In genomic region chr13:41458939-41459753, GRCh38 we compare ENCODE assay signal across 8 cellular contexts. TPM values are rescaled to one million over a fixed set of nuclear protein-coding genes. Genes with fewer than 3 reads are reported as not detected.
DNase-seq lines count a peak whose midpoint lies in the region; ATAC-seq and TF ChIP-seq lines count a peak whose summit lies in the region.

No MANE protein-coding gene starts in this region.

- H3K9me3 Mint-ChIP-seq in activated CD4-positive, alpha-beta memory T cell treated with anti-CD3 and anti-CD28 coated beads for 36 hours, result no peaks in the 10 kb centered on the region
- H3K9me3 Mint-ChIP-seq in endothelial cell (ENCODE audit: unreplicated experiment) (no peaks in the 10 kb centered on the region), naive B cell (no peaks in the 10 kb centered on the region)

- WGBS in suprapubic skin, result 52% methylated on average over 4 of the region's 4 CpGs

- H3K4me3 ChIP-seq in suprapubic skin, result peak overlapping the region; percentile 90

- TF ChIP-seq POLR2A in suprapubic skin (IDR thresholded peaks at IDR 0.05), result no peak

- peaks cover 55% of the 10 kb centered on the region for H3K4me1 Mint-ChIP-seq in activated CD4-positive, alpha-beta memory T cell treated with anti-CD3 and anti-CD28 coated beads for 36 hours (ENCODE audit: low read depth)
- H3K4me1 Mint-ChIP-seq in endothelial cell (ENCODE audit: unreplicated experiment) (peaks cover 4% of the 10 kb centered on the region), naive B cell (peaks cover 25 to 48% (median 43%) of the 10 kb centered on the region in 3 donors)

- peaks cover 37% of the 10 kb centered on the region for H3K36me3 Mint-ChIP-seq in activated CD4-positive, alpha-beta memory T cell treated with anti-CD3 and anti-CD28 coated beads for 36 hours
- H3K36me3 Mint-ChIP-seq in endothelial cell (ENCODE audit: low read depth, unreplicated experiment), result no peaks in the 10 kb centered on the region
- no peaks in the 10 kb centered on the region for H3K36me3 Mint-ChIP-seq in naive B cell

- H3K27me3 Mint-ChIP-seq in activated CD4-positive, alpha-beta memory T cell treated with anti-CD3 and anti-CD28 coated beads for 36 hours, result peaks cover 2% of the 10 kb centered on the region
- H3K27me3 Mint-ChIP-seq in endothelial cell (ENCODE audit: unreplicated experiment) (peaks cover 11% of the 10 kb centered on the region), naive B cell (peaks cover 42 to 58% (median 46%) of the 10 kb centered on the region in 3 donors)

- H3K4me1 ChIP-seq in suprapubic skin, result peaks cover 59% of the 10 kb centered on the region

- ATAC-seq in naive B cell (ENCODE audit: low read depth in 2 of 2), result peak; percentile 9 to 13
- ATAC-seq in GM21528 (IDR thresholded peaks at IDR 0.05; ENCODE audit: low FRiP score, unreplicated experiment), result no peak

- POLR2A ChIA-PET in activated CD4-positive, alpha-beta memory T cell treated with anti-CD3 and anti-CD28 coated beads for 36 hours (lab: Charles Lee), result interaction anchor here (1.0 to 2.8 kb wide), 6 partner anchors 12 to 814 kb away, joined by 3 to 15 read pairs (median 6); no protein-coding TSS in a partner anchor

- no peaks in the 10 kb centered on the region for H3K36me3 ChIP-seq in suprapubic skin

- peak overlapping the region; percentile 97 for H3K27ac Mint-ChIP-seq in activated CD4-positive, alpha-beta memory T cell treated with anti-CD3 and anti-CD28 coated beads for 36 hours
- no peak overlapping the region for H3K27ac Mint-ChIP-seq in endothelial cell (ENCODE audit: unreplicated experiment)
- H3K27ac Mint-ChIP-seq in naive B cell, result peak overlapping the region; percentile 28 to 90 (median 69)

- intact Hi-C loops in activated CD4-positive, alpha-beta memory T cell treated with anti-CD3 and anti-CD28 coated beads for 36 hours (cut with micrococcal nuclease), result loop anchor here (1.0 to 10.0 kb wide), 7 partner anchors 33 to 586 kb away; partner anchors contain the start of gene DGKH

- H3K4me3 Mint-ChIP-seq in activated CD4-positive, alpha-beta memory T cell treated with anti-CD3 and anti-CD28 coated beads for 36 hours, result peak overlapping the region; percentile 87
- H3K4me3 Mint-ChIP-seq in endothelial cell (ENCODE audit: unreplicated experiment) (peak overlapping the region; percentile 77), naive B cell (peak overlapping the region; percentile 58 to 86 (median 76))

- no peak for TF ChIP-seq EP300 in suprapubic skin (IDR thresholded peaks at IDR 0.05)

- peak overlapping the region; percentile 82 for H3K27ac ChIP-seq in suprapubic skin

- peaks cover 3% of the 10 kb centered on the region for H3K27me3 ChIP-seq in suprapubic skin

- TF ChIP-seq CTCF in endothelial cell (IDR thresholded peaks at IDR 0.05; ENCODE audit: unreplicated experiment), result peak; percentile 59
- TF ChIP-seq CTCF in suprapubic skin (IDR thresholded peaks at IDR 0.05), result peak; percentile 44 to 69

- H3K9me3 ChIP-seq in suprapubic skin, result no peaks in the 10 kb centered on the region

- CTCF ChIA-PET in activated CD4-positive, alpha-beta memory T cell treated with anti-CD3 and anti-CD28 coated beads for 36 hours (lab: Charles Lee), result interaction anchor here (0.7 to 3.5 kb wide), 22 partner anchors 11 to 399 kb away, joined by 3 to 38 read pairs (median 4); no protein-coding TSS in a partner anchor

- DNase-seq in EH (ENCODE audit: low read depth) (peak; percentile 41), M059J (ENCODE audit: low read depth) (peak; percentile 35), endothelial cell (ENCODE audit: low spot score) (peak; percentile 27), naive B cell (no peak), suprapubic skin (ENCODE audit: low spot score in 2 of 2) (no peak), SHP77 treated with DMSO at 0.1 percent for 48 hours (lab: John Stamatoyannopoulos, UW) (no peak)
- DNase-seq in activated CD4-positive, alpha-beta memory T cell treated with anti-CD3 and anti-CD28 coated beads for 36 hours, result peak; percentile 80

RNA-seq across cellular contexts. Expression of gene RGCC, which starts 1.8 kb away (rescaled TPM):
- 2.3 and 4.1 TPM in 2 replicates for total RNA-seq in M059J (2014; rRNA removed; shearing (Covaris generic))
- 10 to 100 TPM; 94.8 to 96.8 TPM for total RNA-seq in activated CD4-positive, alpha-beta memory T cell treated with anti-CD3 and anti-CD28 coated beads for 36 hours
- total RNA-seq in endothelial cell (ENCODE audit: unreplicated experiment) (0.77 TPM), suprapubic skin (100 to 1,000 TPM in 2 of 4 donors, 10 to 100 TPM in 2; 65.5 to 145 (median 85.7) TPM)
- 1 to 10 TPM in 4 of 6 donors, under 1 TPM in 1, not detected in 1; 0.88 to 7.7 (median 2.5) TPM for polyA plus RNA-seq in naive B cell (ENCODE audit: low read depth in 6 of 6)

Comparison
In these comparisons a context has a peak if more than half of its experiments do, and no peak if none do; other contexts are left out.
1. DNase-seq: peak in EH (single experiment), M059J (single experiment), activated CD4-positive, alpha-beta memory T cell treated with anti-CD3 and anti-CD28 coated beads for 36 hours (single experiment) and endothelial cell (single experiment); none in naive B cell (single experiment), suprapubic skin (0 of 2) and SHP77 treated with DMSO at 0.1 percent for 48 hours (single experiment).
2. RNA of gene RGCC, which starts 1.8 kb away (total RNA-seq): 65.5 to 145 TPM in suprapubic skin and 94.8 to 96.8 TPM in activated CD4-positive, alpha-beta memory T cell treated with anti-CD3 and anti-CD28 coated beads for 36 hours; 2.3 to 4.1 TPM in M059J and 0.77 TPM in endothelial cell (single experiment); every median in the first group is over 10 times any median in the second.
3. Peak in every context shown above with its lines, with median percentiles within 50 percentile points of each other: H3K4me3 Mint-ChIP-seq.